Comparison of ENCODE assay signal across 8 cellular contexts in the genomic region with DNA sequence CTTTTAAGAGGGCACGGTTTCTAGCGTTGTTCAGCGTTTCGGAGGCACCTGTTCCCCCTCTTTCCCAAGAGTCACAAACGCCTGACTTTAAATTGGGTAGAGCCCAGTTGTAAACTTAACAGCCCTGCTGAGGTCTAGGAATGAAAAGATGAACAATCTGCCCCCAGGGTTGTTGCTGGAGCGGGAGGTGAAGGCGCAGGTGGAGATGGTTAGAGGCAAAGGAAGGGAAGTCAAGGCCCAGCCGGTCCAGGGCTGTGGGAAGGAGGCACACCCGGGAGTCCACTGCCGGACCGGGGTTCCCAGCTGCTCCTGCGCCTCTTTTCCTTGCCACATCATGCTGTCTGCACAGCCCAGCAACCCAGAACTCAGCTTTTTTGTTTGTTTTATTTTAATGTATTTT. TPM values are rescaled to one million over a fixed set of nuclear protein-coding genes. Genes with fewer than 3 reads are reported as not detected.
DNase-seq lines count a peak whose midpoint lies in the region; ATAC-seq, FAIRE-seq and TF ChIP-seq lines count a peak whose summit lies in the region.

No MANE protein-coding gene starts in this region.

- intact Hi-C loops in adrenal gland (cut with DNase I) (no loop called here), kidney (cut with DNase I) (no loop called here)

- 58 to 62% (median 59%) methylated on average over 12 of the region's 12 CpGs for WGBS in adrenal gland, 4 donors

- peak; percentile 42 for DNase-seq in NCI-H510A treated with DMSO at 0.1 percent for 48 hours (lab: John Stamatoyannopoulos, UW)
- DNase-seq in NCI-H510A (lab: John Stamatoyannopoulos, UW), result no peak
- DNase-seq in adrenal gland, result no peak
- DNase-seq in kidney, result no peak
- no peak for DNase-seq in substantia nigra (lab: John Stamatoyannopoulos, UW)

- H3K4me3 ChIP-seq in adrenal gland (peak overlapping the region in 1 of 4 donors; percentile 88), kidney (ENCODE audit: low read length in 2 of 2) (peak overlapping the region; percentile 59 to 79)

- no peak for TF ChIP-seq POLR2A in adrenal gland (IDR thresholded peaks at IDR 0.05)

- ATAC-seq in HG03097 (IDR thresholded peaks at IDR 0.05; ENCODE audit: low FRiP score, unreplicated experiment) (no peak), GM18873 (IDR thresholded peaks at IDR 0.05; ENCODE audit: low FRiP score, unreplicated experiment) (no peak), GM21737 (IDR thresholded peaks at IDR 0.05; ENCODE audit: unreplicated experiment) (no peak)

- H3K36me3 ChIP-seq in adrenal gland (replicated peaks in 1 of 2), result no peaks in the 10 kb centered on the region
- no peaks in the 10 kb centered on the region for H3K36me3 ChIP-seq in kidney (ENCODE audit: control insufficient read depth in 1 of 2, insufficient read depth in 2 of 2, low read length in 2 of 2)

- H3K27me3 ChIP-seq in adrenal gland, result no peaks in the 10 kb centered on the region

- no peaks in the 10 kb centered on the region for H3K9me3 ChIP-seq in adrenal gland (replicated peaks in 1 of 3)
- H3K9me3 ChIP-seq in kidney (ENCODE audit: control insufficient read depth in 1 of 2, low read length in 2 of 2), result no peaks in the 10 kb centered on the region

- peaks cover 0 to 32% of the 10 kb centered on the region in 2 donors for H3K4me1 ChIP-seq in adrenal gland (replicated peaks in 1 of 2)
- peaks cover 33 to 40% of the 10 kb centered on the region in 2 donors for H3K4me1 ChIP-seq in kidney (ENCODE audit: control insufficient read depth in 1 of 2, insufficient read depth in 1 of 2, low read depth in 1 of 2, low read length in 2 of 2)

- H3K27ac ChIP-seq in adrenal gland, result peak overlapping the region in 3 of 5 donors; percentile 46 to 91 (median 87)
- H3K27ac ChIP-seq in kidney (ENCODE audit: low read depth in 2 of 2, low read length in 2 of 2), result peak overlapping the region; percentile 86 to 92
- H3K27ac ChIP-seq in substantia nigra (ENCODE audit: low read depth, low read length, poor library complexity, severe bottlenecking), result peak overlapping the region; percentile 74

- H3K9ac ChIP-seq in kidney (ENCODE audit: low read length in 2 of 2), result peak overlapping the region; percentile 26 to 84

- no peak for TF ChIP-seq CTCF in adrenal gland (IDR thresholded peaks at IDR 0.05)
- no peak for TF ChIP-seq CTCF in kidney (IDR thresholded peaks at IDR 0.05; ENCODE audit: borderline replicate concordance, extremely low read depth, insufficient read depth)

- FAIRE-seq in kidney (lab: Jason Lieb, UNC), result no peak

RNA-seq across cellular contexts. Expression of gene PRXL2A, which starts 0.8 kb away (rescaled TPM):
- total RNA-seq in adrenal gland (10 to 100 TPM; 12.7 to 49.5 (median 21.1) TPM), kidney (69.4 TPM)
- polyA plus RNA-seq in adrenal gland (10 to 100 TPM; 24.0 to 42.6 (median 35.8) TPM), kidney (ENCODE audit: insufficient read depth, low read depth, low replicate concordance) (101 TPM)

RNA-seq across cellular contexts. Expression of gene TSPAN14, which starts 45.0 kb away (rescaled TPM):
- 100 to 1,000 TPM in 1 of 8 donors, 10 to 100 TPM in 7; 31.4 to 112 (median 54.6) TPM for total RNA-seq in adrenal gland
- polyA plus RNA-seq in adrenal gland, result 10 to 100 TPM; 13.1 to 19.5 (median 17.9) TPM
- 183 TPM for total RNA-seq in kidney
- 36.8 TPM for polyA plus RNA-seq in kidney (ENCODE audit: insufficient read depth, low read depth, low replicate concordance)

RNA-seq across cellular contexts. Expression of gene DYDC2, which starts 52.5 kb away (rescaled TPM):
- total RNA-seq in adrenal gland (not detected), kidney (0.57 TPM)
- polyA plus RNA-seq in adrenal gland (not detected), kidney (ENCODE audit: insufficient read depth, low read depth, low replicate concordance) (0.22 TPM)

RNA-seq across cellular contexts. Expression of gene DYDC1, which starts 52.6 kb away (rescaled TPM):
- total RNA-seq in adrenal gland, result not detected
- polyA plus RNA-seq in adrenal gland, result not detected
- total RNA-seq in kidney, result not detected
- polyA plus RNA-seq in kidney (ENCODE audit: insufficient read depth, low read depth, low replicate concordance), result not detected
